Comparison of ENCODE assay signal across 1 cellular context in the genomic region with DNA sequence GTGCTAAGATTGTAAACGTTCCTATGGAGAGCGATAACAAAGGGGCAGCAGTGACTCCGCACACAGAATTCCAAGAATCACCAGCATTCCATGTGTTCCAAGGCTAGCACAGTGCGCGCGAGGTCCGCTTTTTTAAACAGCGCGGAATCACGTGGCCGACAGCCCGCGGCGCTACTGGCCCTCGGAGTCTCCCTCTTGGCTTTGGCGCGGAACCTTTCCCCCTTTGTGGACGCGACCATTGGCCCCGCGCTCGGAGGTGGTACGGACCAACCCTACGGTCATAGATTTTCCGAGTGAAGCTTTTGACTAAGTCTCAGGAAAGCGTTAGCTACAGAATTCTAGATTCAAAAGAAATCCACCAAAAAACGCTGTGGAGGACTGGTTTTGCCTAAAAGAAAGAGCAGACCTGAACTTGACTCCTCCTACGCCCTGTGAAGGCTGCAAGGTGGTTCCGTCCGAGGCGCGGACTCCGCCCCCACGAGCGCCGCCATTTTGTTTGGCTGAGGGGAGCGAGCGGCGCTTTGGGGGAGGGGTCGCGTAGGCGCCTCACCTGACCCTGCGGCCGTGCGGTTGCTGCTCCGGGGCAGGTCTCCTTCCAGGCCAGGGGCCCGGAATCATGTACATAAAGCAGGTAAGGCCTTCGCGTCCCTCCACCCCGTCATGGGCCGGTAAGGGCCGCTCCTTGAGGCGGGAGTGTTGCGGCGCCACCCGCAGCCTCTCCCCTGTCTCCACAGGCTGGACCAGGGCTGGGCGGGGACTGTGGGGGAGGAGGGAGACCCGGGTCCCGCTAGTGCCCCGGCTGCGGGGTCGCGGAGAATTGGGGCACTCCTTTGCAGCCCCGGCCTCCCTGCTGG.
TF ChIP-seq lines count a peak whose summit lies in the region.

A gene (plus strand): TSS at position 495 of the 854 bp plus-strand sequence. CDS start 122 bp downstream, at position 617.

TF ChIP-seq in GM12878, 131 proteins besides CTCF, POLR2A, EP300 and RAD21 (continued from another document and continues in another):
- TF ChIP-seq, protein P1, sequence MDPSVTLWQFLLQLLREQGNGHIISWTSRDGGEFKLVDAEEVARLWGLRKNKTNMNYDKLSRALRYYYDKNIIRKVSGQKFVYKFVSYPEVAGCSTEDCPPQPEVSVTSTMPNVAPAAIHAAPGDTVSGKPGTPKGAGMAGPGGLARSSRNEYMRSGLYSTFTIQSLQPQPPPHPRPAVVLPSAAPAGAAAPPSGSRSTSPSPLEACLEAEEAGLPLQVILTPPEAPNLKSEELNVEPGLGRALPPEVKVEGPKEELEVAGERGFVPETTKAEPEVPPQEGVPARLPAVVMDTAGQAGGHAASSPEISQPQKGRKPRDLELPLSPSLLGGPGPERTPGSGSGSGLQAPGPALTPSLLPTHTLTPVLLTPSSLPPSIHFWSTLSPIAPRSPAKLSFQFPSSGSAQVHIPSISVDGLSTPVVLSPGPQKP (IDR thresholded peaks at IDR 0.05; ENCODE audit: low read depth, low read length) = peak; percentile 52; the same call in 1 of the 2 replicates
- peak; percentile 83; the same call in 1 of the 2 replicates for TF ChIP-seq CHD2 (IDR thresholded peaks at IDR 0.05; ENCODE audit: borderline replicate concordance, low read depth, low read length)
- no peak for TF ChIP-seq ZZZ3 (IDR thresholded peaks at IDR 0.05; ENCODE audit: control insufficient read depth, insufficient read length, low read depth)
- peak; percentile 81 for TF ChIP-seq POLR2AphosphoS5 (IDR thresholded peaks at IDR 0.05; ENCODE audit: low read length)
- TF ChIP-seq ASH2L (IDR thresholded peaks at IDR 0.05; ENCODE audit: borderline replicate concordance, low read depth) = 0 out of 2 replicates have a peak, but pooled peaks have one; percentile 56
- TF ChIP-seq GATAD2B (conservative IDR thresholded peaks at IDR 0.05; ENCODE audit: low read depth) = peak; percentile 66; the same call in 1 of the 2 replicates
- TF ChIP-seq, protein P2, sequence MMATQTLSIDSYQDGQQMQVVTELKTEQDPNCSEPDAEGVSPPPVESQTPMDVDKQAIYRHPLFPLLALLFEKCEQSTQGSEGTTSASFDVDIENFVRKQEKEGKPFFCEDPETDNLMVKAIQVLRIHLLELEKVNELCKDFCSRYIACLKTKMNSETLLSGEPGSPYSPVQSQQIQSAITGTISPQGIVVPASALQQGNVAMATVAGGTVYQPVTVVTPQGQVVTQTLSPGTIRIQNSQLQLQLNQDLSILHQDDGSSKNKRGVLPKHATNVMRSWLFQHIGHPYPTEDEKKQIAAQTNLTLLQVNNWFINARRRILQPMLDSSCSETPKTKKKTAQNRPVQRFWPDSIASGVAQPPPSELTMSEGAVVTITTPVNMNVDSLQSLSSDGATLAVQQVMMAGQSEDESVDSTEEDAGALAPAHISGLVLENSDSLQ (IDR thresholded peaks at IDR 0.05) = no peak
- TF ChIP-seq, protein P3, sequence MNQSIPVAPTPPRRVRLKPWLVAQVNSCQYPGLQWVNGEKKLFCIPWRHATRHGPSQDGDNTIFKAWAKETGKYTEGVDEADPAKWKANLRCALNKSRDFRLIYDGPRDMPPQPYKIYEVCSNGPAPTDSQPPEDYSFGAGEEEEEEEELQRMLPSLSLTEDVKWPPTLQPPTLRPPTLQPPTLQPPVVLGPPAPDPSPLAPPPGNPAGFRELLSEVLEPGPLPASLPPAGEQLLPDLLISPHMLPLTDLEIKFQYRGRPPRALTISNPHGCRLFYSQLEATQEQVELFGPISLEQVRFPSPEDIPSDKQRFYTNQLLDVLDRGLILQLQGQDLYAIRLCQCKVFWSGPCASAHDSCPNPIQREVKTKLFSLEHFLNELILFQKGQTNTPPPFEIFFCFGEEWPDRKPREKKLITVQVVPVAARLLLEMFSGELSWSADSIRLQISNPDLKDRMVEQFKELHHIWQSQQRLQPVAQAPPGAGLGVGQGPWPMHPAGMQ (IDR thresholded peaks at IDR 0.05; ENCODE audit: borderline replicate concordance) = no peak
- peak; percentile 27; the same call in 1 of the 2 replicates for TF ChIP-seq MTA3 (IDR thresholded peaks at IDR 0.05; ENCODE audit: borderline replicate concordance, low read length)
- TF ChIP-seq, protein P4, sequence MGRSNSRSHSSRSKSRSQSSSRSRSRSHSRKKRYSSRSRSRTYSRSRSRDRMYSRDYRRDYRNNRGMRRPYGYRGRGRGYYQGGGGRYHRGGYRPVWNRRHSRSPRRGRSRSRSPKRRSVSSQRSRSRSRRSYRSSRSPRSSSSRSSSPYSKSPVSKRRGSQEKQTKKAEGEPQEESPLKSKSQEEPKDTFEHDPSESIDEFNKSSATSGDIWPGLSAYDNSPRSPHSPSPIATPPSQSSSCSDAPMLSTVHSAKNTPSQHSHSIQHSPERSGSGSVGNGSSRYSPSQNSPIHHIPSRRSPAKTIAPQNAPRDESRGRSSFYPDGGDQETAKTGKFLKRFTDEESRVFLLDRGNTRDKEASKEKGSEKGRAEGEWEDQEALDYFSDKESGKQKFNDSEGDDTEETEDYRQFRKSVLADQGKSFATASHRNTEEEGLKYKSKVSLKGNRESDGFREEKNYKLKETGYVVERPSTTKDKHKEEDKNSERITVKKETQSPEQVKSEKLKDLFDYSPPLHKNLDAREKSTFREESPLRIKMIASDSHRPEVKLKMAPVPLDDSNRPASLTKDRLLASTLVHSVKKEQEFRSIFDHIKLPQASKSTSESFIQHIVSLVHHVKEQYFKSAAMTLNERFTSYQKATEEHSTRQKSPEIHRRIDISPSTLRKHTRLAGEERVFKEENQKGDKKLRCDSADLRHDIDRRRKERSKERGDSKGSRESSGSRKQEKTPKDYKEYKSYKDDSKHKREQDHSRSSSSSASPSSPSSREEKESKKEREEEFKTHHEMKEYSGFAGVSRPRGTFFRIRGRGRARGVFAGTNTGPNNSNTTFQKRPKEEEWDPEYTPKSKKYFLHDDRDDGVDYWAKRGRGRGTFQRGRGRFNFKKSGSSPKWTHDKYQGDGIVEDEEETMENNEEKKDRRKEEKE (IDR thresholded peaks at IDR 0.05) = peak; percentile 98
- TF ChIP-seq, protein P5, sequence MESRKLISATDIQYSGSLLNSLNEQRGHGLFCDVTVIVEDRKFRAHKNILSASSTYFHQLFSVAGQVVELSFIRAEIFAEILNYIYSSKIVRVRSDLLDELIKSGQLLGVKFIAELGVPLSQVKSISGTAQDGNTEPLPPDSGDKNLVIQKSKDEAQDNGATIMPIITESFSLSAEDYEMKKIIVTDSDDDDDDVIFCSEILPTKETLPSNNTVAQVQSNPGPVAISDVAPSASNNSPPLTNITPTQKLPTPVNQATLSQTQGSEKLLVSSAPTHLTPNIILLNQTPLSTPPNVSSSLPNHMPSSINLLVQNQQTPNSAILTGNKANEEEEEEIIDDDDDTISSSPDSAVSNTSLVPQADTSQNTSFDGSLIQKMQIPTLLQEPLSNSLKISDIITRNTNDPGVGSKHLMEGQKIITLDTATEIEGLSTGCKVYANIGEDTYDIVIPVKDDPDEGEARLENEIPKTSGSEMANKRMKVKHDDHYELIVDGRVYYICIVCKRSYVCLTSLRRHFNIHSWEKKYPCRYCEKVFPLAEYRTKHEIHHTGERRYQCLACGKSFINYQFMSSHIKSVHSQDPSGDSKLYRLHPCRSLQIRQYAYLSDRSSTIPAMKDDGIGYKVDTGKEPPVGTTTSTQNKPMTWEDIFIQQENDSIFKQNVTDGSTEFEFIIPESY (IDR thresholded peaks at IDR 0.05) = peak; percentile 14; the same call in 1 of the 2 replicates
- peak; percentile 99 for TF ChIP-seq JUND (IDR thresholded peaks at IDR 0.05; ENCODE audit: low read depth, low read length)
- TF ChIP-seq, protein P6, sequence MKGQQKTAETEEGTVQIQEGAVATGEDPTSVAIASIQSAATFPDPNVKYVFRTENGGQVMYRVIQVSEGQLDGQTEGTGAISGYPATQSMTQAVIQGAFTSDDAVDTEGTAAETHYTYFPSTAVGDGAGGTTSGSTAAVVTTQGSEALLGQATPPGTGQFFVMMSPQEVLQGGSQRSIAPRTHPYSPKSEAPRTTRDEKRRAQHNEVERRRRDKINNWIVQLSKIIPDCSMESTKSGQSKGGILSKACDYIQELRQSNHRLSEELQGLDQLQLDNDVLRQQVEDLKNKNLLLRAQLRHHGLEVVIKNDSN (IDR thresholded peaks at IDR 0.05; ENCODE audit: borderline replicate concordance, extremely low read length, insufficient read depth, low read depth, low read length) = peak; percentile 93
- TF ChIP-seq TCF12 (IDR thresholded peaks at IDR 0.05; ENCODE audit: low read depth, low read length) = peak; percentile 50
- TF ChIP-seq ATF7 (IDR thresholded peaks at IDR 0.05; ENCODE audit: low read depth) = peak; percentile 100
- TF ChIP-seq, protein P7, sequence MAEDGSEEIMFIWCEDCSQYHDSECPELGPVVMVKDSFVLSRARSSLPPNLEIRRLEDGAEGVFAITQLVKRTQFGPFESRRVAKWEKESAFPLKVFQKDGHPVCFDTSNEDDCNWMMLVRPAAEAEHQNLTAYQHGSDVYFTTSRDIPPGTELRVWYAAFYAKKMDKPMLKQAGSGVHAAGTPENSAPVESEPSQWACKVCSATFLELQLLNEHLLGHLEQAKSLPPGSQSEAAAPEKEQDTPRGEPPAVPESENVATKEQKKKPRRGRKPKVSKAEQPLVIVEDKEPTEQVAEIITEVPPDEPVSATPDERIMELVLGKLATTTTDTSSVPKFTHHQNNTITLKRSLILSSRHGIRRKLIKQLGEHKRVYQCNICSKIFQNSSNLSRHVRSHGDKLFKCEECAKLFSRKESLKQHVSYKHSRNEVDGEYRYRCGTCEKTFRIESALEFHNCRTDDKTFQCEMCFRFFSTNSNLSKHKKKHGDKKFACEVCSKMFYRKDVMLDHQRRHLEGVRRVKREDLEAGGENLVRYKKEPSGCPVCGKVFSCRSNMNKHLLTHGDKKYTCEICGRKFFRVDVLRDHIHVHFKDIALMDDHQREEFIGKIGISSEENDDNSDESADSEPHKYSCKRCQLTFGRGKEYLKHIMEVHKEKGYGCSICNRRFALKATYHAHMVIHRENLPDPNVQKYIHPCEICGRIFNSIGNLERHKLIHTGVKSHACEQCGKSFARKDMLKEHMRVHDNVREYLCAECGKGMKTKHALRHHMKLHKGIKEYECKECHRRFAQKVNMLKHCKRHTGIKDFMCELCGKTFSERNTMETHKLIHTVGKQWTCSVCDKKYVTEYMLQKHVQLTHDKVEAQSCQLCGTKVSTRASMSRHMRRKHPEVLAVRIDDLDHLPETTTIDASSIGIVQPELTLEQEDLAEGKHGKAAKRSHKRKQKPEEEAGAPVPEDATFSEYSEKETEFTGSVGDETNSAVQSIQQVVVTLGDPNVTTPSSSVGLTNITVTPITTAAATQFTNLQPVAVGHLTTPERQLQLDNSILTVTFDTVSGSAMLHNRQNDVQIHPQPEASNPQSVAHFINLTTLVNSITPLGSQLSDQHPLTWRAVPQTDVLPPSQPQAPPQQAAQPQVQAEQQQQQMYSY (CRISPR knock-in tag; IDR thresholded peaks at IDR 0.05) = no peak
- peak; percentile 96 for TF ChIP-seq RB1 (IDR thresholded peaks at IDR 0.05; ENCODE audit: borderline replicate concordance)
- peak; percentile 97 to 98 for TF ChIP-seq BHLHE40 (IDR thresholded peaks at IDR 0.05; ENCODE audit: borderline replicate concordance in 1 of 2, low read depth in 2 of 2, low read length in 1 of 2)
- no peak for TF ChIP-seq ETV6 (conservative IDR thresholded peaks at IDR 0.05 in 1 of 2, IDR thresholded peaks at IDR 0.05 in 1 of 2; ENCODE audit: borderline replicate concordance in 1 of 2, low read depth in 1 of 2)
- no peak for TF ChIP-seq SUZ12 (IDR thresholded peaks at IDR 0.05; ENCODE audit: unreplicated experiment)
- TF ChIP-seq SMAD1 (IDR thresholded peaks at IDR 0.05; ENCODE audit: low read depth, partially characterized antibody) = no peak
- TF ChIP-seq MYC (IDR thresholded peaks at IDR 0.05; ENCODE audit: insufficient read depth, insufficient read length, insufficient replicate concordance, low read length, severe bottlenecking) = peak; percentile 57
- TF ChIP-seq, protein P8, sequence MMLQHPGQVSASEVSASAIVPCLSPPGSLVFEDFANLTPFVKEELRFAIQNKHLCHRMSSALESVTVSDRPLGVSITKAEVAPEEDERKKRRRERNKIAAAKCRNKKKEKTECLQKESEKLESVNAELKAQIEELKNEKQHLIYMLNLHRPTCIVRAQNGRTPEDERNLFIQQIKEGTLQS (IDR thresholded peaks at IDR 0.05; ENCODE audit: borderline replicate concordance, extremely low read depth, low read depth, low read length) = peak; percentile 74; the same call in 1 of the 2 replicates
- TF ChIP-seq CBX5 (IDR thresholded peaks at IDR 0.05; ENCODE audit: low read depth) = no peak
- peak; percentile 87 for TF ChIP-seq CBFB (IDR thresholded peaks at IDR 0.05; ENCODE audit: low read depth)
- TF ChIP-seq DPF2 (IDR thresholded peaks at IDR 0.05) = peak; percentile 54
- TF ChIP-seq, protein P9, sequence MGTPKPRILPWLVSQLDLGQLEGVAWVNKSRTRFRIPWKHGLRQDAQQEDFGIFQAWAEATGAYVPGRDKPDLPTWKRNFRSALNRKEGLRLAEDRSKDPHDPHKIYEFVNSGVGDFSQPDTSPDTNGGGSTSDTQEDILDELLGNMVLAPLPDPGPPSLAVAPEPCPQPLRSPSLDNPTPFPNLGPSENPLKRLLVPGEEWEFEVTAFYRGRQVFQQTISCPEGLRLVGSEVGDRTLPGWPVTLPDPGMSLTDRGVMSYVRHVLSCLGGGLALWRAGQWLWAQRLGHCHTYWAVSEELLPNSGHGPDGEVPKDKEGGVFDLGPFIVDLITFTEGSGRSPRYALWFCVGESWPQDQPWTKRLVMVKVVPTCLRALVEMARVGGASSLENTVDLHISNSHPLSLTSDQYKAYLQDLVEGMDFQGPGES (IDR thresholded peaks at IDR 0.05) = peak; percentile 34; the same call in 1 of the 2 replicates
- TF ChIP-seq, protein P10, sequence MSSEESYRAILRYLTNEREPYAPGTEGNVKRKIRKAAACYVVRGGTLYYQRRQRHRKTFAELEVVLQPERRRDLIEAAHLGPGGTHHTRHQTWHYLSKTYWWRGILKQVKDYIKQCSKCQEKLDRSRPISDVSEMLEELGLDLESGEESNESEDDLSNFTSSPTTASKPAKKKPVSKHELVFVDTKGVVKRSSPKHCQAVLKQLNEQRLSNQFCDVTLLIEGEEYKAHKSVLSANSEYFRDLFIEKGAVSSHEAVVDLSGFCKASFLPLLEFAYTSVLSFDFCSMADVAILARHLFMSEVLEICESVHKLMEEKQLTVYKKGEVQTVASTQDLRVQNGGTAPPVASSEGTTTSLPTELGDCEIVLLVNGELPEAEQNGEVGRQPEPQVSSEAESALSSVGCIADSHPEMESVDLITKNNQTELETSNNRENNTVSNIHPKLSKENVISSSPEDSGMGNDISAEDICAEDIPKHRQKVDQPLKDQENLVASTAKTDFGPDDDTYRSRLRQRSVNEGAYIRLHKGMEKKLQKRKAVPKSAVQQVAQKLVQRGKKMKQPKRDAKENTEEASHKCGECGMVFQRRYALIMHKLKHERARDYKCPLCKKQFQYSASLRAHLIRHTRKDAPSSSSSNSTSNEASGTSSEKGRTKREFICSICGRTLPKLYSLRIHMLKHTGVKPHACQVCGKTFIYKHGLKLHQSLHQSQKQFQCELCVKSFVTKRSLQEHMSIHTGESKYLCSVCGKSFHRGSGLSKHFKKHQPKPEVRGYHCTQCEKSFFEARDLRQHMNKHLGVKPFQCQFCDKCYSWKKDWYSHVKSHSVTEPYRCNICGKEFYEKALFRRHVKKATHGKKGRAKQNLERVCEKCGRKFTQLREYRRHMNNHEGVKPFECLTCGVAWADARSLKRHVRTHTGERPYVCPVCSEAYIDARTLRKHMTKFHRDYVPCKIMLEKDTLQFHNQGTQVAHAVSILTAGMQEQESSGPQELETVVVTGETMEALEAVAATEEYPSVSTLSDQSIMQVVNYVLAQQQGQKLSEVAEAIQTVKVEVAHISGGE (CRISPR knock-in tag; IDR thresholded peaks at IDR 0.05) = no peak
- no peak for TF ChIP-seq RBBP5 (conservative IDR thresholded peaks at IDR 0.05)
- TF ChIP-seq WRNIP1 (IDR thresholded peaks at IDR 0.05; ENCODE audit: borderline replicate concordance, low read depth, low read length) = 0 out of 2 replicates have a peak, but pooled peaks have one; percentile 90
- TF ChIP-seq RUNX3 (IDR thresholded peaks at IDR 0.05; ENCODE audit: low read length) = peak; percentile 72
- peak; percentile 76; the same call in 1 of the 2 replicates for TF ChIP-seq TAF1 (IDR thresholded peaks at IDR 0.05; ENCODE audit: borderline replicate concordance, low read depth, low read length)
- TF ChIP-seq ESRRA (IDR thresholded peaks at IDR 0.05; ENCODE audit: low read length) = peak; percentile 67; the same call in 1 of the 2 replicates
- peak; percentile 32; the same call in 1 of the 2 replicates for TF ChIP-seq PAX8 (IDR thresholded peaks at IDR 0.05)
